Comparison of ENCODE assay signal across 13 cellular contexts in the genomic region with DNA sequence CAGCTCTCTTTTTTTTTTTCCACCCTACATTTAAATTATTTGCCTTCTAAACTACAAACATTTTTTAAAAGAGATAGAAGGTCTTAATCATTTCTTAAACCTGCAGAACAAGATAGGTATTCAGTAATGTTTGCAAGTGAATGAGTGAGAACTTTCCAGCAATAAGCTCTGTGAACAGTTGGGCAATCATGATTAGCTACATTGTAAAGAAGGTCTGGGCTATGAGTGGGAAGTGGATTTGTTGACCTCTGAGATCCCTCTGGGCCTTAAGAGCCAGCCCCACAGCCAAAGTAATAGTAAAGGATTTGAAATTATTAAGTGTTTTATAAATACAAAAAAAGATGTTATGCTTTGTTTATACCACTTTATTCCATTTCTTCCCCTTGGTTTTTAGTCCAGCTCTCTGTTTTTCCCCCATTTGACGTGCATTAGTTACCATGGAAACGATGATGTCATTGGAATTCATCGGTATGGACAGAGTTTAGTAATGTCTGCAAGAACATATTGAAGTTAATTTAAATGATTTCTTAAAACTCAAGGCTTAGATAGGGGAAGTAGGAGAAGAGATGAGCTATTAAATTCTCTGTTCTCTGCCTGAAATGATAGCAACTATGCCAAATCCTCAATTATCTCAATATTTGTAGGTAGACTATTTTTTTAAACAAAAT.
A peak's percentile ranks its signal among the peaks of the same experiment; 100 is the strongest.
DNase-seq lines count a peak whose midpoint lies in the region; ATAC-seq and TF ChIP-seq lines count a peak whose summit lies in the region.
"Had no signal": no experiment of that assay in that cellular context is flagged by ENCODE, and none has a peak within 500 bp of the region (broad histone marks: within the 10 kb centered on the region; RNA-seq: fewer than 3 reads in every experiment).

No MANE protein-coding gene starts in this region.

- H3K9me3 ChIP-seq in PC-9 (ENCODE audit: insufficient read depth, low read depth), result no peaks in the 10 kb centered on the region

- H3K27me3 ChIP-seq in foreskin keratinocyte, result no peaks in the 10 kb centered on the region
- H3K27me3 ChIP-seq in PC-9 (ENCODE audit: insufficient read depth, low read depth), result no peaks in the 10 kb centered on the region

- no peaks in the 10 kb centered on the region for H3K4me1 ChIP-seq in foreskin keratinocyte
- H3K4me1 ChIP-seq in PC-9 (replicated peaks; ENCODE audit: insufficient read depth), result 0 out of 2 replicates have a peak, but pooled peaks cover under 1% of the 10 kb centered on the region

- peak; percentile 2 for DNase-seq in A172 (ENCODE audit: low spot score)
- DNase-seq in HFF-Myc (ENCODE audit: extremely low read depth, low read depth), result peak; percentile 75
- DNase-seq in amniotic stem cell (lab: John Stamatoyannopoulos, UW), result peak; percentile 14
- peak; percentile 46 to 56 for DNase-seq in foreskin keratinocyte
- no peak for DNase-seq in NCI-H2171 (lab: John Stamatoyannopoulos, UW)
- no peak for DNase-seq in natural killer cell
- DNase-seq in omental fat pad (ENCODE audit: low spot score), result no peak
- no peak for DNase-seq in PC-9
- DNase-seq: activated CD4-positive, alpha-beta T cell treated with anti-CD3 and anti-CD28 coated beads for 48 hours; NCI-H1092 treated with DMSO at 0.1 percent for 48 hours; NCI-H526 had no signal

- H3K4me3 Mint-ChIP-seq in natural killer cell, result no peak overlapping the region
- H3K4me3 Mint-ChIP-seq: activated T-helper 17 cell treated with anti-CD3 and anti-CD28 coated beads, Interleukin-2, amount 50 U/mL, for 72 hours; central memory CD8-positive, alpha-beta T cell had no signal

- no peak overlapping the region for H3K4me2 ChIP-seq in PC-9

- H3K27ac ChIP-seq in foreskin keratinocyte, result peak overlapping the region; percentile 9
- no peak overlapping the region for H3K27ac ChIP-seq in PC-9

- CTCF ChIA-PET in PC-9 (lab: Charles Lee), result no interaction called here

- no peaks in the 10 kb centered on the region for H3K79me2 ChIP-seq in PC-9 (ENCODE audit: low read depth)

- H3K4me3 ChIP-seq in HFF-Myc (replicated peaks; ENCODE audit: low read depth, low read length) (no peak overlapping the region), PC-9 (no peak overlapping the region)

- H3K36me3 ChIP-seq in PC-9 (ENCODE audit: low read depth), result no peaks in the 10 kb centered on the region

- no peaks in the 10 kb centered on the region for H3K4me1 Mint-ChIP-seq in natural killer cell
- H3K4me1 Mint-ChIP-seq: central memory CD8-positive, alpha-beta T cell had no signal

- TF ChIP-seq CTCF in HFF-Myc (IDR thresholded peaks at IDR 0.05; ENCODE audit: low read depth, low read length, missing control alignments) (no peak), foreskin keratinocyte (conservative IDR thresholded peaks at IDR 0.05) (no peak), natural killer cell (IDR thresholded peaks at IDR 0.05) (no peak), omental fat pad (IDR thresholded peaks at IDR 0.05) (no peak), PC-9 (conservative IDR thresholded peaks at IDR 0.05) (no peak)

- H3K9me3 Mint-ChIP-seq in natural killer cell, result no peaks in the 10 kb centered on the region
- H3K9me3 Mint-ChIP-seq: activated T-helper 17 cell treated with anti-CD3 and anti-CD28 coated beads, Interleukin-2, amount 50 U/mL, for 72 hours; central memory CD8-positive, alpha-beta T cell had no signal

- BruUV-seq in PC-9 (replicated peaks; lab: Mats Ljungman, UMichigan), result no TSS peak

- POLR2A ChIA-PET in PC-9 (lab: Charles Lee; ENCODE audit: unreplicated experiment), result no interaction called here

- H3K9me2 ChIP-seq in PC-9 (ENCODE audit: insufficient read depth), result no peaks in the 10 kb centered on the region

- no peaks in the 10 kb centered on the region for H4K20me1 ChIP-seq in PC-9 (ENCODE audit: insufficient read depth)

- intact Hi-C loops in natural killer cell (cut with micrococcal nuclease), result no loop called here
- intact Hi-C loops in PC-9 (cut with micrococcal nuclease; ENCODE audit: unreplicated experiment), result no loop called here

- no peak overlapping the region for H3K27ac Mint-ChIP-seq in natural killer cell
- H3K27ac Mint-ChIP-seq: activated T-helper 17 cell treated with anti-CD3 and anti-CD28 coated beads, Interleukin-2, amount 50 U/mL, for 72 hours had no signal

- H2AFZ ChIP-seq in PC-9, result no peak overlapping the region

- H3F3A ChIP-seq in PC-9 (ENCODE audit: insufficient read depth, low read depth), result no peaks in the 10 kb centered on the region

- no peaks in the 10 kb centered on the region for H3K36me3 Mint-ChIP-seq in natural killer cell

- no peaks in the 10 kb centered on the region for H3K27me3 Mint-ChIP-seq in natural killer cell (ENCODE audit: low read depth in 2 of 2)
- H3K27me3 Mint-ChIP-seq: activated T-helper 17 cell treated with anti-CD3 and anti-CD28 coated beads, Interleukin-2, amount 50 U/mL, for 72 hours; central memory CD8-positive, alpha-beta T cell had no signal

- ATAC-seq in foreskin keratinocyte (no peak), natural killer cell (no peak), omental fat pad (ENCODE audit: low FRiP score) (no peak)
- ATAC-seq: activated T-helper 17 cell treated with anti-CD3 and anti-CD28 coated beads, Interleukin-2, amount 50 U/mL, for 72 hours had no signal

Comparison
In these comparisons a context has a peak if more than half of its experiments do, and no peak if none do; other contexts are left out.
1. DNase-seq: peak in A172 (single experiment), HFF-Myc (single experiment), amniotic stem cell (single experiment) and foreskin keratinocyte (2 of 2); none in NCI-H2171 (single experiment), natural killer cell (single experiment), omental fat pad (single experiment) and PC-9 (0 of 2).